ENCODE assay signal across 4 cellular contexts in the genomic region with DNA sequence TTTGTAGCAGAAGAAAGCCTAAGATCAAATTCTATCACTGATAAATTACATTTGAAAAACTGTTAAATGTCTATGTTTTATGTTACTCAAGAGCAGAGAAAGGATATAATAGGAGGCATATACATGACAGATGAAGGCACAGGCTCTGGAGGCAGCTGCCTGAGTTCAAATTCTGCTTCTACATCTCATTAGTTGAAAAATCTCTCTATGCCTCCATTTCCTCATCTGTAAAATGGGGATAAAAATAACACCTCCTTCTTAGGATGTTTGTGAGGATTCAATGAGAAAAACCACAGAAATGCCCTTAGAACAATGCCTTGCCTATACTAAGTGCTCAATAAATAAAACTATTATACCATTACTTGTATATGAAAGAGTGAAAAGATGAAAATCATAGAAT.
TF ChIP-seq lines count a peak whose summit lies in the region.

No MANE protein-coding gene starts in this region.

TF ChIP-seq in SK-N-SH treated with all-trans-retinoic acid at 6 μM for 48 hours, 23 proteins besides CTCF, POLR2A, EP300 and RAD21:
- TF ChIP-seq, protein P1, sequence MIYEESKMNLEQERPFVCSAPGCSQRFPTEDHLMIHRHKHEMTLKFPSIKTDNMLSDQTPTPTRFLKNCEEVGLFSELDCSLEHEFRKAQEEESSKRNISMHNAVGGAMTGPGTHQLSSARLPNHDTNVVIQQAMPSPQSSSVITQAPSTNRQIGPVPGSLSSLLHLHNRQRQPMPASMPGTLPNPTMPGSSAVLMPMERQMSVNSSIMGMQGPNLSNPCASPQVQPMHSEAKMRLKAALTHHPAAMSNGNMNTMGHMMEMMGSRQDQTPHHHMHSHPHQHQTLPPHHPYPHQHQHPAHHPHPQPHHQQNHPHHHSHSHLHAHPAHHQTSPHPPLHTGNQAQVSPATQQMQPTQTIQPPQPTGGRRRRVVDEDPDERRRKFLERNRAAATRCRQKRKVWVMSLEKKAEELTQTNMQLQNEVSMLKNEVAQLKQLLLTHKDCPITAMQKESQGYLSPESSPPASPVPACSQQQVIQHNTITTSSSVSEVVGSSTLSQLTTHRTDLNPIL (CRISPR knock-in tag; IDR thresholded peaks at IDR 0.05; ENCODE audit: low read depth): no peak
- TF ChIP-seq ZNF70 (CRISPR knock-in tag; IDR thresholded peaks at IDR 0.05) (peak; percentile 49; the same call in 1 of the 2 replicates), TOX (CRISPR knock-in tag; IDR thresholded peaks at IDR 0.05; ENCODE audit: borderline replicate concordance) (no peak), ARNTL (CRISPR knock-in tag; IDR thresholded peaks at IDR 0.05; ENCODE audit: borderline replicate concordance, low read depth) (no peak), SNAI2 (CRISPR knock-in tag; IDR thresholded peaks at IDR 0.05) (no peak)
TF ChIP-seq in SK-N-SH treated with all-trans-retinoic acid at 6 μM for 48 hours: peak in this region for 1.

TF ChIP-seq in SK-N-SH, 30 proteins besides CTCF, POLR2A, EP300 and RAD21:
- TF ChIP-seq YY1 (IDR thresholded peaks at IDR 0.05; ENCODE audit: low read depth): no peak
- TF ChIP-seq ELF1 (IDR thresholded peaks at IDR 0.05): no peak
- no peak for TF ChIP-seq MEF2A (IDR thresholded peaks at IDR 0.05; ENCODE audit: borderline replicate concordance, low read depth)
- TF ChIP-seq, protein P2, sequence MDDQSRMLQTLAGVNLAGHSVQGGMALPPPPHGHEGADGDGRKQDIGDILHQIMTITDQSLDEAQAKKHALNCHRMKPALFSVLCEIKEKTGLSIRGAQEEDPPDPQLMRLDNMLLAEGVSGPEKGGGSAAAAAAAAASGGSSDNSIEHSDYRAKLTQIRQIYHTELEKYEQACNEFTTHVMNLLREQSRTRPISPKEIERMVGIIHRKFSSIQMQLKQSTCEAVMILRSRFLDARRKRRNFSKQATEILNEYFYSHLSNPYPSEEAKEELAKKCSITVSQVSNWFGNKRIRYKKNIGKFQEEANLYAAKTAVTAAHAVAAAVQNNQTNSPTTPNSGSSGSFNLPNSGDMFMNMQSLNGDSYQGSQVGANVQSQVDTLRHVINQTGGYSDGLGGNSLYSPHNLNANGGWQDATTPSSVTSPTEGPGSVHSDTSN (IDR thresholded peaks at IDR 0.05): no peak
- TF ChIP-seq TCF12 (IDR thresholded peaks at IDR 0.05): no peak
- no peak for TF ChIP-seq GABPA (IDR thresholded peaks at IDR 0.05; ENCODE audit: low read depth)
- no peak for TF ChIP-seq NRF1 (IDR thresholded peaks at IDR 0.05; ENCODE audit: low read depth, low read length)
- no peak for TF ChIP-seq FOXJ3 (CRISPR knock-in tag; IDR thresholded peaks at IDR 0.05)
- no peak for TF ChIP-seq GATA2 (CRISPR knock-in tag; IDR thresholded peaks at IDR 0.05)
TF ChIP-seq in SK-N-SH: peak in this region for 0.

TF ChIP-seq in HepG2, 621 proteins besides CTCF, POLR2A, EP300 and RAD21:
- TF ChIP-seq ZNF768 (CRISPR knock-in tag; IDR thresholded peaks at IDR 0.05) (no peak), SIN3A (IDR thresholded peaks at IDR 0.05; ENCODE audit: borderline replicate concordance, low read depth, low read length) (no peak), ZNF629 (CRISPR knock-in tag; conservative IDR thresholded peaks at IDR 0.05) (peak; percentile 60), JARID2 (CRISPR knock-in tag; IDR thresholded peaks at IDR 0.05; ENCODE audit: insufficient replicate concordance) (no peak), HHEX (CRISPR knock-in tag; IDR thresholded peaks at IDR 0.05) (no peak), ZNF678 (CRISPR knock-in tag; IDR thresholded peaks at IDR 0.05) (no peak)
- TF ChIP-seq, protein P3, sequence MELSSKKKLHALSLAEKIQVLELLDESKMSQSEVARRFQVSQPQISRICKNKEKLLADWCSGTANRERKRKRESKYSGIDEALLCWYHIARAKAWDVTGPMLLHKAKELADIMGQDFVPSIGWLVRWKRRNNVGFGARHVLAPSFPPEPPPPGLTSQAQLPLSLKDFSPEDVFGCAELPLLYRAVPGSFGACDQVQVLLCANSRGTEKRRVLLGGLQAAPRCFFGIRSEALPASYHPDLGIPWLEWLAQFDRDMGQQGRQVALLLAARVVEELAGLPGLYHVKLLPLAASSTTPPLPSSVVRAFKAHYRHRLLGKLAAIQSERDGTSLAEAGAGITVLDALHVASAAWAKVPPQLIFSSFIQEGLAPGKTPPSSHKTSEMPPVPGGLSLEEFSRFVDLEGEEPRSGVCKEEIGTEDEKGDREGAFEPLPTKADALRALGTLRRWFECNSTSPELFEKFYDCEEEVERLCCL (CRISPR knock-in tag; IDR thresholded peaks at IDR 0.05; ENCODE audit: borderline replicate concordance): no peak
TF ChIP-seq in HepG2: peak in this region for 1.

TF ChIP-seq in K562, 482 proteins besides CTCF, POLR2A, EP300 and RAD21:
- TF ChIP-seq HNRNPLL (IDR thresholded peaks at IDR 0.05; ENCODE audit: low read depth, low read length, poor library complexity, severe bottlenecking) (no peak), ZNF121 (CRISPR knock-in tag; conservative IDR thresholded peaks at IDR 0.05) (0 out of 2 replicates have a peak, but pooled peaks have one; percentile 6), ZNF253 (CRISPR knock-in tag; conservative IDR thresholded peaks at IDR 0.05) (no peak), KDM1A (IDR thresholded peaks at IDR 0.05) (peak in 1 of 2 experiments; percentile 54; a peak in 2 of 4 replicates), ADNP (tag; IDR thresholded peaks at IDR 0.05) (peak; percentile 87), BCOR (IDR thresholded peaks at IDR 0.05) (peak; percentile 89), RBM25 (IDR thresholded peaks at IDR 0.05; ENCODE audit: low read depth, low read length, severe bottlenecking) (peak; percentile 95)
- TF ChIP-seq, protein P4, sequence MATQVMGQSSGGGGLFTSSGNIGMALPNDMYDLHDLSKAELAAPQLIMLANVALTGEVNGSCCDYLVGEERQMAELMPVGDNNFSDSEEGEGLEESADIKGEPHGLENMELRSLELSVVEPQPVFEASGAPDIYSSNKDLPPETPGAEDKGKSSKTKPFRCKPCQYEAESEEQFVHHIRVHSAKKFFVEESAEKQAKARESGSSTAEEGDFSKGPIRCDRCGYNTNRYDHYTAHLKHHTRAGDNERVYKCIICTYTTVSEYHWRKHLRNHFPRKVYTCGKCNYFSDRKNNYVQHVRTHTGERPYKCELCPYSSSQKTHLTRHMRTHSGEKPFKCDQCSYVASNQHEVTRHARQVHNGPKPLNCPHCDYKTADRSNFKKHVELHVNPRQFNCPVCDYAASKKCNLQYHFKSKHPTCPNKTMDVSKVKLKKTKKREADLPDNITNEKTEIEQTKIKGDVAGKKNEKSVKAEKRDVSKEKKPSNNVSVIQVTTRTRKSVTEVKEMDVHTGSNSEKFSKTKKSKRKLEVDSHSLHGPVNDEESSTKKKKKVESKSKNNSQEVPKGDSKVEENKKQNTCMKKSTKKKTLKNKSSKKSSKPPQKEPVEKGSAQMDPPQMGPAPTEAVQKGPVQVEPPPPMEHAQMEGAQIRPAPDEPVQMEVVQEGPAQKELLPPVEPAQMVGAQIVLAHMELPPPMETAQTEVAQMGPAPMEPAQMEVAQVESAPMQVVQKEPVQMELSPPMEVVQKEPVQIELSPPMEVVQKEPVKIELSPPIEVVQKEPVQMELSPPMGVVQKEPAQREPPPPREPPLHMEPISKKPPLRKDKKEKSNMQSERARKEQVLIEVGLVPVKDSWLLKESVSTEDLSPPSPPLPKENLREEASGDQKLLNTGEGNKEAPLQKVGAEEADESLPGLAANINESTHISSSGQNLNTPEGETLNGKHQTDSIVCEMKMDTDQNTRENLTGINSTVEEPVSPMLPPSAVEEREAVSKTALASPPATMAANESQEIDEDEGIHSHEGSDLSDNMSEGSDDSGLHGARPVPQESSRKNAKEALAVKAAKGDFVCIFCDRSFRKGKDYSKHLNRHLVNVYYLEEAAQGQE (CRISPR knock-in tag; IDR thresholded peaks at IDR 0.05; ENCODE audit: low read depth): no peak
